In the genomic region with DNA sequence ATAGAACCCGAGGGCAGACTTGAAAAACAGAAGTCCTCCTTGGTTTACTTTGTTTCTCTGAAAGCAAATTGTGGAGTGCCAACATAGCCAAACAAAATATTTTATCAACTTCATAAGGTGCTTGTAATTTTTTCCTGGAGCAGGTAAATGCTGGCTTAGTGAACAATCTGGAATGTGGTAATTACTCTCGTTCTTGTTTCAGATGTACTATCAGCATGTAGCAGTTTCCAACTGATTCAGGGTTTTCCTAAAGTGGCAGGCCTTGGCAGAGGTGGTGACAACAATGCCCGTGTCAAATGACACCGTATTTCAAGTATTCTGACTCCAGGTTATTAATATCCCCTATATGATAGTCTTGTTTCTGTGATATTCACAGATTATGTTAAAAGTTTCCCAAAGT, we compare ENCODE assay signal across 9 cellular contexts. TPM values are rescaled to one million over a fixed set of nuclear protein-coding genes. Genes with fewer than 3 reads are reported as not detected.
DNase-seq lines count a peak whose midpoint lies in the region; ATAC-seq and TF ChIP-seq lines count a peak whose summit lies in the region.
"Had no signal": no experiment of that assay in that cellular context is flagged by ENCODE, and none has a peak within 500 bp of the region (broad histone marks: within the 10 kb centered on the region; RNA-seq: fewer than 3 reads in every experiment).

No MANE protein-coding gene starts in this region.

- CTCF ChIA-PET in naive thymus-derived CD4-positive, alpha-beta T cell (lab: Charles Lee): no interaction called here

- TF ChIP-seq CTCF in foreskin fibroblast (IDR thresholded peaks at IDR 0.05; ENCODE audit: low read depth, low read length): no peak

- H3K27ac Mint-ChIP-seq in stimulated activated naive CD8-positive, alpha-beta T cell treated with anti-CD3 and anti-CD28 coated beads, Interleukin-15, Interleukin-2, amounts not matched to agents 100 ng/mL and 50 ng/mL, for 24 hours: peak overlapping the region; percentile 96
- H3K27ac Mint-ChIP-seq in naive thymus-derived CD4-positive, alpha-beta T cell: peak overlapping the region; percentile 96 to 100 (median 99)

- H3K27ac ChIP-seq in cingulate gyrus (ENCODE audit: low read depth, low read length): peak overlapping the region; percentile 92
- H3K27ac ChIP-seq in naive thymus-derived CD4-positive, alpha-beta T cell (ENCODE audit: low read depth, low read length): peak overlapping the region; percentile 99

- H3K9me3 Mint-ChIP-seq in stimulated activated naive CD8-positive, alpha-beta T cell treated with anti-CD3 and anti-CD28 coated beads, Interleukin-15, Interleukin-2, amounts not matched to agents 100 ng/mL and 50 ng/mL, for 24 hours: no peaks in the 10 kb centered on the region
- peaks cover 0 to 6% (median 0%) of the 10 kb centered on the region in 11 donors for H3K9me3 Mint-ChIP-seq in naive thymus-derived CD4-positive, alpha-beta T cell

- peaks cover 3% of the 10 kb centered on the region for H3K27me3 Mint-ChIP-seq in stimulated activated naive CD8-positive, alpha-beta T cell treated with anti-CD3 and anti-CD28 coated beads, Interleukin-15, Interleukin-2, amounts not matched to agents 100 ng/mL and 50 ng/mL, for 24 hours
- H3K27me3 Mint-ChIP-seq in naive thymus-derived CD4-positive, alpha-beta T cell: peaks cover 0 to 2% (median 0%) of the 10 kb centered on the region in 5 donors

- peaks cover 0 to 4% (median 0%) of the 10 kb centered on the region in 3 experiments for H3K36me3 ChIP-seq in naive thymus-derived CD4-positive, alpha-beta T cell (ENCODE audit: control insufficient read depth in 2 of 3, insufficient read depth in 3 of 3, low read length in 3 of 3)
- H3K36me3 ChIP-seq in H7 (replicated peaks; ENCODE audit: control insufficient read depth, insufficient read depth, low read length): no peaks in the 10 kb centered on the region

- H3K4me1 ChIP-seq in naive thymus-derived CD4-positive, alpha-beta T cell (ENCODE audit: control insufficient read depth in 2 of 2, insufficient read depth in 2 of 2, low read length in 2 of 2): peaks cover 6 to 10% of the 10 kb centered on the region in 2 donors

- intact Hi-C loops in naive thymus-derived CD4-positive, alpha-beta T cell (cut with micrococcal nuclease): loop anchor here (1.0 to 2.0 kb wide), 4 partner anchors 8 to 625 kb away; a partner anchor contains a TSS

- ATAC-seq in stimulated activated naive CD8-positive, alpha-beta T cell treated with anti-CD3 and anti-CD28 coated beads, Interleukin-15, Interleukin-2, amounts not matched to agents 100 U/mL and 50 U/mL, for 24 hours: no peak
- ATAC-seq in naive thymus-derived CD4-positive, alpha-beta T cell: no peak

- peak overlapping the region; percentile 89 for H3K4me3 Mint-ChIP-seq in stimulated activated naive CD8-positive, alpha-beta T cell treated with anti-CD3 and anti-CD28 coated beads, Interleukin-15, Interleukin-2, amounts not matched to agents 100 ng/mL and 50 ng/mL, for 24 hours
- H3K4me3 Mint-ChIP-seq in naive thymus-derived CD4-positive, alpha-beta T cell: peak overlapping the region; percentile 91 to 98 (median 96)

- H3K27me3 ChIP-seq in naive thymus-derived CD4-positive, alpha-beta T cell (ENCODE audit: control insufficient read depth in 2 of 2, insufficient read depth in 2 of 2, low read length in 2 of 2): no peaks in the 10 kb centered on the region
- H3K27me3 ChIP-seq in H7 (ENCODE audit: control insufficient read depth, insufficient read depth, low read length): no peaks in the 10 kb centered on the region

- POLR2A ChIA-PET in naive thymus-derived CD4-positive, alpha-beta T cell (lab: Charles Lee): interaction anchor here (1.3 to 1.9 kb wide), 2 partner anchors 9 to 26 kb away, joined by 3 to 6 read pairs; no protein-coding TSS in a partner anchor

- H3K36me3 Mint-ChIP-seq in stimulated activated naive CD8-positive, alpha-beta T cell treated with anti-CD3 and anti-CD28 coated beads, Interleukin-15, Interleukin-2, amounts not matched to agents 100 ng/mL and 50 ng/mL, for 24 hours (ENCODE audit: low read depth): peaks cover 5% of the 10 kb centered on the region
- peaks cover 0 to 8% (median 2%) of the 10 kb centered on the region in 5 donors for H3K36me3 Mint-ChIP-seq in naive thymus-derived CD4-positive, alpha-beta T cell

- no peaks in the 10 kb centered on the region for H3K9me3 ChIP-seq in naive thymus-derived CD4-positive, alpha-beta T cell (ENCODE audit: control insufficient read depth in 2 of 3, low read length in 3 of 3)

- no peak overlapping the region for H3K4me3 ChIP-seq in naive thymus-derived CD4-positive, alpha-beta T cell (ENCODE audit: low read length)
- H3K4me3 ChIP-seq in H7 (ENCODE audit: insufficient read depth, low read depth, low read length) (no peak overlapping the region), foreskin fibroblast (ENCODE audit: low read depth in 1 of 2, low read length in 2 of 2) (peak overlapping the region in 1 of 2 donors; percentile 61)

- no peak for DNase-seq in stimulated activated naive CD8-positive, alpha-beta T cell treated with anti-CD3 and anti-CD28 coated beads, Interleukin-15, Interleukin-2, amounts not matched to agents 100 U/mL and 50 U/mL, for 24 hours
- no peak for DNase-seq in naive thymus-derived CD4-positive, alpha-beta T cell
- DNase-seq in H7 (no peak), foreskin fibroblast (no peak), DMS 273 (lab: John Stamatoyannopoulos, UW; ENCODE audit: unreplicated experiment) (no peak), T-helper 9 cell (no peak)

- peaks cover 33% of the 10 kb centered on the region for H3K4me1 Mint-ChIP-seq in stimulated activated naive CD8-positive, alpha-beta T cell treated with anti-CD3 and anti-CD28 coated beads, Interleukin-15, Interleukin-2, amounts not matched to agents 100 ng/mL and 50 ng/mL, for 24 hours (ENCODE audit: low read depth)
- peaks cover 19 to 58% (median 43%) of the 10 kb centered on the region in 7 donors for H3K4me1 Mint-ChIP-seq in naive thymus-derived CD4-positive, alpha-beta T cell

RNA-seq across cellular contexts. Expression of a gene that starts 1.2 kb away (rescaled TPM):
- 10 to 100 TPM; 12.2 to 65.8 (median 26.5) TPM for total RNA-seq in naive thymus-derived CD4-positive, alpha-beta T cell
- polyA plus RNA-seq in naive thymus-derived CD4-positive, alpha-beta T cell: 10 to 100 TPM in 1 of 2 donors, 1 to 10 TPM in 1; 9.2 to 11.0 TPM
- 16.5 and 27.6 TPM in 2 replicates for total RNA-seq in H7 (2014; rRNA removed; shearing (Covaris generic))

RNA-seq across cellular contexts. Expression of a gene that starts 42.4 kb away (rescaled TPM):
- 1 to 10 TPM in 2 of 5 experiments, under 1 TPM in 3; 0.29 to 1.8 (median 0.76) TPM for total RNA-seq in naive thymus-derived CD4-positive, alpha-beta T cell
- polyA plus RNA-seq in naive thymus-derived CD4-positive, alpha-beta T cell: under 1 TPM in 1 of 2 donors, not detected in 1; 0.07 TPM
- 6.9 and 7.9 TPM in 2 replicates for total RNA-seq in H7 (2014; rRNA removed; shearing (Covaris generic))

RNA-seq across cellular contexts. Expression of a gene that starts 47.9 kb away (rescaled TPM):
- total RNA-seq in naive thymus-derived CD4-positive, alpha-beta T cell: not detected
- not detected for polyA plus RNA-seq in naive thymus-derived CD4-positive, alpha-beta T cell
- total RNA-seq in H7 (2014; rRNA removed; shearing (Covaris generic)): not detected in 2 replicates
- total RNA-seq: T-helper 1 cell treated with Interleukin-12 subunit alpha and Interleukin-12 subunit beta and Interleukin-4 antibody, amounts not matched to agents 30 ng/mL and 1 ng/mL, for 36 hours had no signal
